Comparison of ENCODE assay signal across 1 cellular context in the genomic region with DNA sequence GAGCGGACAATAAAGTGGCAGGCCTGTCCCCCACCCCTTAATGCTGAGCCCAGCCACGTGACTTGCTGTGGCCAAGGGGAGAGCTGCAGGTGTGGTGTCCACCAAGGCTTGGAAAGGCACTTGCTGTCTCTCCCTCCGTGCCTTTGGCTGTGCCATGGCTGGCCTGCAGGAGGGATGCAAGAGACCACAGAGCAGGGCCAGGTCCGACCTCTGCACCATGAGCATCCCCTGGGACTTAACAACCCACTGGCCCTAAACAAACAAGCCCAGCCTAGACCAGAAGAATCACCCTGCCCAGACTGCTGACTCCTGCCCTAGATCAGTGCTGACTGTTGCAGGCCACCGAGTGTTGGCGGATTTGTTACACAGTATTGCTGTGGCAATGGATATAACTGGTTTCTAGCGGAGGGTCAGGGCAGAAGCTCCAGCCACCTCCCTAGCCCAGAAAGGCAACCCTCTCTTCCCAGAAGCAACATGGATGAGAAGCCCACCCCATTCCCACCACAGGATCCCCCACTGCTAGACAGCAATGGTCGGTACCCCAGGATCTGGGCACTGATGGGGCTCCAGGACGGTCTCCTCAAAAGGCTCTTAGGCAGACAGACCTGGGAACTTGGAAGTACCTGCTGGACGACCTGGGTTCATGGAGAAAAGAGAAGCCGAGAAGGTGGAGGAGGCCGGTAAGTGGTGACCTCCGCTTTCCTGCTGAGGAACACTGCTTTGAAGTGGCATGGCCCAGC.
TF ChIP-seq lines count a peak whose summit lies in the region.

No MANE protein-coding gene starts in this region.

TF ChIP-seq in HepG2, 621 proteins besides CTCF, POLR2A, EP300 and RAD21 (continued from another document and continues in another):
- TF ChIP-seq, protein P1, sequence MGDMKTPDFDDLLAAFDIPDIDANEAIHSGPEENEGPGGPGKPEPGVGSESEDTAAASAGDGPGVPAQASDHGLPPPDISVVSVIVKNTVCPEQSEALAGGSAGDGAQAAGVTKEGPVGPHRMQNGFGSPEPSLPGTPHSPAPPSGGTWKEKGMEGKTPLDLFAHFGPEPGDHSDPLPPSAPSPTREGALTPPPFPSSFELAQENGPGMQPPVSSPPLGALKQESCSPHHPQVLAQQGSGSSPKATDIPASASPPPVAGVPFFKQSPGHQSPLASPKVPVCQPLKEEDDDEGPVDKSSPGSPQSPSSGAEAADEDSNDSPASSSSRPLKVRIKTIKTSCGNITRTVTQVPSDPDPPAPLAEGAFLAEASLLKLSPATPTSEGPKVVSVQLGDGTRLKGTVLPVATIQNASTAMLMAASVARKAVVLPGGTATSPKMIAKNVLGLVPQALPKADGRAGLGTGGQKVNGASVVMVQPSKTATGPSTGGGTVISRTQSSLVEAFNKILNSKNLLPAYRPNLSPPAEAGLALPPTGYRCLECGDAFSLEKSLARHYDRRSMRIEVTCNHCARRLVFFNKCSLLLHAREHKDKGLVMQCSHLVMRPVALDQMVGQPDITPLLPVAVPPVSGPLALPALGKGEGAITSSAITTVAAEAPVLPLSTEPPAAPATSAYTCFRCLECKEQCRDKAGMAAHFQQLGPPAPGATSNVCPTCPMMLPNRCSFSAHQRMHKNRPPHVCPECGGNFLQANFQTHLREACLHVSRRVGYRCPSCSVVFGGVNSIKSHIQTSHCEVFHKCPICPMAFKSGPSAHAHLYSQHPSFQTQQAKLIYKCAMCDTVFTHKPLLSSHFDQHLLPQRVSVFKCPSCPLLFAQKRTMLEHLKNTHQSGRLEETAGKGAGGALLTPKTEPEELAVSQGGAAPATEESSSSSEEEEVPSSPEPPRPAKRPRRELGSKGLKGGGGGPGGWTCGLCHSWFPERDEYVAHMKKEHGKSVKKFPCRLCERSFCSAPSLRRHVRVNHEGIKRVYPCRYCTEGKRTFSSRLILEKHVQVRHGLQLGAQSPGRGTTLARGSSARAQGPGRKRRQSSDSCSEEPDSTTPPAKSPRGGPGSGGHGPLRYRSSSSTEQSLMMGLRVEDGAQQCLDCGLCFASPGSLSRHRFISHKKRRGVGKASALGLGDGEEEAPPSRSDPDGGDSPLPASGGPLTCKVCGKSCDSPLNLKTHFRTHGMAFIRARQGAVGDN (CRISPR knock-in tag; IDR thresholded peaks at IDR 0.05): peak; percentile 81
- peak; percentile 35; the same call in 1 of the 2 replicates for TF ChIP-seq ZFX (CRISPR knock-in tag; IDR thresholded peaks at IDR 0.05; ENCODE audit: low read depth)
- TF ChIP-seq FOXA3 (CRISPR knock-in tag; IDR thresholded peaks at IDR 0.05): peak; percentile 69
- no peak for TF ChIP-seq ZMYM2 (CRISPR knock-in tag; IDR thresholded peaks at IDR 0.05)
- TF ChIP-seq ZSCAN21 (CRISPR knock-in tag; IDR thresholded peaks at IDR 0.05; ENCODE audit: borderline replicate concordance): 0 out of 2 replicates have a peak, but pooled peaks have one; percentile 57
- TF ChIP-seq NR2F6 (IDR thresholded peaks at IDR 0.05): no peak
- 0 out of 2 replicates have a peak, but pooled peaks have one; percentile 32 for TF ChIP-seq NR2F6 (CRISPR knock-in tag; IDR thresholded peaks at IDR 0.05)
- no peak for TF ChIP-seq THAP7 (CRISPR knock-in tag; IDR thresholded peaks at IDR 0.05)
- TF ChIP-seq XBP1 (CRISPR knock-in tag; IDR thresholded peaks at IDR 0.05): no peak
- TF ChIP-seq ZNF335 (CRISPR knock-in tag; IDR thresholded peaks at IDR 0.05): no peak
- no peak for TF ChIP-seq ZNF383 (CRISPR knock-in tag; IDR thresholded peaks at IDR 0.05; ENCODE audit: borderline replicate concordance)
- TF ChIP-seq PRPF4 (IDR thresholded peaks at IDR 0.05; ENCODE audit: low read depth, low read length, poor library complexity, severe bottlenecking): no peak
- TF ChIP-seq NRL (CRISPR knock-in tag; IDR thresholded peaks at IDR 0.05; ENCODE audit: borderline replicate concordance): no peak
- TF ChIP-seq, protein P2, sequence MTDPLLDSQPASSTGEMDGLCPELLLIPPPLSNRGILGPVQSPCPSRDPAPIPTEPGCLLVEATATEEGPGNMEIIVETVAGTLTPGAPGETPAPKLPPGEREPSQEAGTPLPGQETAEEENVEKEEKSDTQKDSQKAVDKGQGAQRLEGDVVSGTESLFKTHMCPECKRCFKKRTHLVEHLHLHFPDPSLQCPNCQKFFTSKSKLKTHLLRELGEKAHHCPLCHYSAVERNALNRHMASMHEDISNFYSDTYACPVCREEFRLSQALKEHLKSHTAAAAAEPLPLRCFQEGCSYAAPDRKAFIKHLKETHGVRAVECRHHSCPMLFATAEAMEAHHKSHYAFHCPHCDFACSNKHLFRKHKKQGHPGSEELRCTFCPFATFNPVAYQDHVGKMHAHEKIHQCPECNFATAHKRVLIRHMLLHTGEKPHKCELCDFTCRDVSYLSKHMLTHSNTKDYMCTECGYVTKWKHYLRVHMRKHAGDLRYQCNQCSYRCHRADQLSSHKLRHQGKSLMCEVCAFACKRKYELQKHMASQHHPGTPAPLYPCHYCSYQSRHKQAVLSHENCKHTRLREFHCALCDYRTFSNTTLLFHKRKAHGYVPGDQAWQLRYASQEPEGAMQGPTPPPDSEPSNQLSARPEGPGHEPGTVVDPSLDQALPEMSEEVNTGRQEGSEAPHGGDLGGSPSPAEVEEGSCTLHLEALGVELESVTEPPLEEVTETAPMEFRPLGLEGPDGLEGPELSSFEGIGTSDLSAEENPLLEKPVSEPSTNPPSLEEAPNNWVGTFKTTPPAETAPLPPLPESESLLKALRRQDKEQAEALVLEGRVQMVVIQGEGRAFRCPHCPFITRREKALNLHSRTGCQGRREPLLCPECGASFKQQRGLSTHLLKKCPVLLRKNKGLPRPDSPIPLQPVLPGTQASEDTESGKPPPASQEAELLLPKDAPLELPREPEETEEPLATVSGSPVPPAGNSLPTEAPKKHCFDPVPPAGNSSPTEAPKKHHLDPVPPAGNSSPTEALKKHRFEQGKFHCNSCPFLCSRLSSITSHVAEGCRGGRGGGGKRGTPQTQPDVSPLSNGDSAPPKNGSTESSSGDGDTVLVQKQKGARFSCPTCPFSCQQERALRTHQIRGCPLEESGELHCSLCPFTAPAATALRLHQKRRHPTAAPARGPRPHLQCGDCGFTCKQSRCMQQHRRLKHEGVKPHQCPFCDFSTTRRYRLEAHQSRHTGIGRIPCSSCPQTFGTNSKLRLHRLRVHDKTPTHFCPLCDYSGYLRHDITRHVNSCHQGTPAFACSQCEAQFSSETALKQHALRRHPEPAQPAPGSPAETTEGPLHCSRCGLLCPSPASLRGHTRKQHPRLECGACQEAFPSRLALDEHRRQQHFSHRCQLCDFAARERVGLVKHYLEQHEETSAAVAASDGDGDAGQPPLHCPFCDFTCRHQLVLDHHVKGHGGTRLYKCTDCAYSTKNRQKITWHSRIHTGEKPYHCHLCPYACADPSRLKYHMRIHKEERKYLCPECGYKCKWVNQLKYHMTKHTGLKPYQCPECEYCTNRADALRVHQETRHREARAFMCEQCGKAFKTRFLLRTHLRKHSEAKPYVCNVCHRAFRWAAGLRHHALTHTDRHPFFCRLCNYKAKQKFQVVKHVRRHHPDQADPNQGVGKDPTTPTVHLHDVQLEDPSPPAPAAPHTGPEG (CRISPR knock-in tag; IDR thresholded peaks at IDR 0.05): no peak
- no peak for TF ChIP-seq FOXA1 (IDR thresholded peaks at IDR 0.05)
- peak; percentile 86 for TF ChIP-seq FOXA1 (CRISPR knock-in tag; IDR thresholded peaks at IDR 0.05)
- TF ChIP-seq ESRRA (CRISPR knock-in tag; IDR thresholded peaks at IDR 0.05; ENCODE audit: low read depth): no peak
- TF ChIP-seq EHMT2 (IDR thresholded peaks at IDR 0.05; ENCODE audit: borderline replicate concordance, low read depth, low read length): no peak
- TF ChIP-seq ZNF563 (CRISPR knock-in tag; IDR thresholded peaks at IDR 0.05): no peak
- TF ChIP-seq MTA1 (CRISPR knock-in tag; IDR thresholded peaks at IDR 0.05; ENCODE audit: borderline replicate concordance): peak; percentile 35; the same call in 1 of the 2 replicates
- TF ChIP-seq USF2 (IDR thresholded peaks at IDR 0.05; ENCODE audit: low read depth, low read length): no peak
- TF ChIP-seq USF2 (CRISPR knock-in tag; IDR thresholded peaks at IDR 0.05; ENCODE audit: borderline replicate concordance): no peak
- no peak for TF ChIP-seq FIP1L1 (IDR thresholded peaks at IDR 0.05; ENCODE audit: borderline replicate concordance, insufficient read depth, low read depth, low read length)
- TF ChIP-seq RXRA (CRISPR knock-in tag; IDR thresholded peaks at IDR 0.05): peak; percentile 55
- TF ChIP-seq ZSCAN29 (CRISPR knock-in tag; conservative IDR thresholded peaks at IDR 0.05): no peak
- TF ChIP-seq ZNF747 (CRISPR knock-in tag; IDR thresholded peaks at IDR 0.05; ENCODE audit: borderline replicate concordance): no peak
- TF ChIP-seq SKI (IDR thresholded peaks at IDR 0.05; ENCODE audit: partially characterized antibody): peak; percentile 88
- 0 out of 2 replicates have a peak, but pooled peaks have one; percentile 27 for TF ChIP-seq ZNF430 (CRISPR knock-in tag; IDR thresholded peaks at IDR 0.05)
- TF ChIP-seq PPARG (CRISPR knock-in tag; conservative IDR thresholded peaks at IDR 0.05): peak; percentile 76
- peak; percentile 78; the same call in 1 of the 2 replicates for TF ChIP-seq ZSCAN25 (CRISPR knock-in tag; IDR thresholded peaks at IDR 0.05)
- peak; percentile 40; the same call in 1 of the 2 replicates for TF ChIP-seq TARDBP (CRISPR knock-in tag; IDR thresholded peaks at IDR 0.05)
- peak; percentile 66; the same call in 1 of the 2 replicates for TF ChIP-seq SALL1 (CRISPR knock-in tag; IDR thresholded peaks at IDR 0.05)
- no peak for TF ChIP-seq DNMT3B (CRISPR knock-in tag; conservative IDR thresholded peaks at IDR 0.05)
- peak; percentile 94 for TF ChIP-seq RBAK (CRISPR knock-in tag; IDR thresholded peaks at IDR 0.05)
- peak; percentile 45; the same call in 1 of the 2 replicates for TF ChIP-seq ZNF691 (CRISPR knock-in tag; IDR thresholded peaks at IDR 0.05; ENCODE audit: borderline replicate concordance, low read depth)
- TF ChIP-seq RXRB (CRISPR knock-in tag; IDR thresholded peaks at IDR 0.05; ENCODE audit: borderline replicate concordance): peak; percentile 60; the same call in 1 of the 2 replicates
- peak; percentile 40; the same call in 1 of the 2 replicates for TF ChIP-seq HNF4G (IDR thresholded peaks at IDR 0.05; ENCODE audit: borderline replicate concordance, low read depth, low read length)
- no peak for TF ChIP-seq HNF4G (CRISPR knock-in tag; IDR thresholded peaks at IDR 0.05; ENCODE audit: borderline replicate concordance, low read depth)
- TF ChIP-seq SUZ12 (IDR thresholded peaks at IDR 0.05; ENCODE audit: low read depth, low read length): no peak
- TF ChIP-seq, protein P3, sequence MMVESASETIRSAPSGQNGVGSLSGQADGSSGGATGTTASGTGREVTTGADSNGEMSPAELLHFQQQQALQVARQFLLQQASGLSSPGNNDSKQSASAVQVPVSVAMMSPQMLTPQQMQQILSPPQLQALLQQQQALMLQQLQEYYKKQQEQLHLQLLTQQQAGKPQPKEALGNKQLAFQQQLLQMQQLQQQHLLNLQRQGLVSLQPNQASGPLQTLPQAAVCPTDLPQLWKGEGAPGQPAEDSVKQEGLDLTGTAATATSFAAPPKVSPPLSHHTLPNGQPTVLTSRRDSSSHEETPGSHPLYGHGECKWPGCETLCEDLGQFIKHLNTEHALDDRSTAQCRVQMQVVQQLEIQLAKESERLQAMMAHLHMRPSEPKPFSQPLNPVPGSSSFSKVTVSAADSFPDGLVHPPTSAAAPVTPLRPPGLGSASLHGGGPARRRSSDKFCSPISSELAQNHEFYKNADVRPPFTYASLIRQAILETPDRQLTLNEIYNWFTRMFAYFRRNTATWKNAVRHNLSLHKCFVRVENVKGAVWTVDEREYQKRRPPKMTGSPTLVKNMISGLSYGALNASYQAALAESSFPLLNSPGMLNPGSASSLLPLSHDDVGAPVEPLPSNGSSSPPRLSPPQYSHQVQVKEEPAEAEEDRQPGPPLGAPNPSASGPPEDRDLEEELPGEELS (CRISPR knock-in tag; IDR thresholded peaks at IDR 0.05): no peak
- TF ChIP-seq ZNF292 (CRISPR knock-in tag; IDR thresholded peaks at IDR 0.05; ENCODE audit: borderline replicate concordance, low read depth): peak; percentile 32; the same call in 1 of the 2 replicates
- TF ChIP-seq PAX8 (CRISPR knock-in tag; IDR thresholded peaks at IDR 0.05; ENCODE audit: borderline replicate concordance): no peak
- TF ChIP-seq ZNF333 (CRISPR knock-in tag; IDR thresholded peaks at IDR 0.05; ENCODE audit: borderline replicate concordance): no peak
- TF ChIP-seq, protein P4, sequence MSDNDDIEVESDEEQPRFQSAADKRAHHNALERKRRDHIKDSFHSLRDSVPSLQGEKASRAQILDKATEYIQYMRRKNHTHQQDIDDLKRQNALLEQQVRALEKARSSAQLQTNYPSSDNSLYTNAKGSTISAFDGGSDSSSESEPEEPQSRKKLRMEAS (IDR thresholded peaks at IDR 0.05): 0 out of 2 replicates have a peak, but pooled peaks have one; percentile 20
- no peak for TF ChIP-seq U2AF2 (IDR thresholded peaks at IDR 0.05; ENCODE audit: low read depth, low read length)
- no peak for TF ChIP-seq TP53 (CRISPR knock-in tag; conservative IDR thresholded peaks at IDR 0.05)
- 0 out of 2 replicates have a peak, but pooled peaks have one; percentile 33 for TF ChIP-seq ZNF501 (CRISPR knock-in tag; IDR thresholded peaks at IDR 0.05)
- no peak for TF ChIP-seq HNRNPL (IDR thresholded peaks at IDR 0.05; ENCODE audit: low read depth, low read length)
